In genomic region chr5:149168276-149168675, GRCh38 we compare ENCODE assay signal across 1 cellular context.
TF ChIP-seq lines count a peak whose summit lies in the region.

No MANE protein-coding gene starts in this region.

TF ChIP-seq in IMR-90, 13 proteins besides CTCF, POLR2A, EP300 and RAD21 (continued from another document):
- no peak for TF ChIP-seq ELK1 (IDR thresholded peaks at IDR 0.05; ENCODE audit: borderline replicate concordance, low read depth, low read length)
- no peak for TF ChIP-seq NFE2L2 (IDR thresholded peaks at IDR 0.05; ENCODE audit: low read depth, low read length)
- no peak for TF ChIP-seq CHD1 (IDR thresholded peaks at IDR 0.05; ENCODE audit: low read depth, low read length)
- no peak for TF ChIP-seq RCOR1 (IDR thresholded peaks at IDR 0.05; ENCODE audit: insufficient replicate concordance, low read length)
- TF ChIP-seq SMC3 (IDR thresholded peaks at IDR 0.05; ENCODE audit: low read depth, low read length) = no peak
- no peak for TF ChIP-seq RFX5 (IDR thresholded peaks at IDR 0.05; ENCODE audit: low read depth, low read length)
- TF ChIP-seq, protein P1, sequence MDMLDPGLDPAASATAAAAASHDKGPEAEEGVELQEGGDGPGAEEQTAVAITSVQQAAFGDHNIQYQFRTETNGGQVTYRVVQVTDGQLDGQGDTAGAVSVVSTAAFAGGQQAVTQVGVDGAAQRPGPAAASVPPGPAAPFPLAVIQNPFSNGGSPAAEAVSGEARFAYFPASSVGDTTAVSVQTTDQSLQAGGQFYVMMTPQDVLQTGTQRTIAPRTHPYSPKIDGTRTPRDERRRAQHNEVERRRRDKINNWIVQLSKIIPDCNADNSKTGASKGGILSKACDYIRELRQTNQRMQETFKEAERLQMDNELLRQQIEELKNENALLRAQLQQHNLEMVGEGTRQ (IDR thresholded peaks at IDR 0.05; ENCODE audit: low read depth, low read length) = no peak
